ENCODE assay signal across 1 cellular context in genomic region chr22:27876684-27877083, GRCh38.
TF ChIP-seq lines count a peak whose summit lies in the region.

No MANE protein-coding gene starts in this region.

TF ChIP-seq in SK-N-SH, 30 proteins besides CTCF, POLR2A, EP300 and RAD21 (continued from another document):
- no peak for TF ChIP-seq CHD2 (IDR thresholded peaks at IDR 0.05; ENCODE audit: low read length, partially characterized antibody)
- TF ChIP-seq RXRA (IDR thresholded peaks at IDR 0.05; ENCODE audit: borderline replicate concordance, low read depth): no peak
- TF ChIP-seq ELF1 (IDR thresholded peaks at IDR 0.05): no peak
- no peak for TF ChIP-seq POLR2AphosphoS5 (IDR thresholded peaks at IDR 0.05; ENCODE audit: low read depth, low read length)
TF ChIP-seq in SK-N-SH: peak in this region for 0.
